Comparison of ENCODE assay signal across 9 cellular contexts in the genomic region with DNA sequence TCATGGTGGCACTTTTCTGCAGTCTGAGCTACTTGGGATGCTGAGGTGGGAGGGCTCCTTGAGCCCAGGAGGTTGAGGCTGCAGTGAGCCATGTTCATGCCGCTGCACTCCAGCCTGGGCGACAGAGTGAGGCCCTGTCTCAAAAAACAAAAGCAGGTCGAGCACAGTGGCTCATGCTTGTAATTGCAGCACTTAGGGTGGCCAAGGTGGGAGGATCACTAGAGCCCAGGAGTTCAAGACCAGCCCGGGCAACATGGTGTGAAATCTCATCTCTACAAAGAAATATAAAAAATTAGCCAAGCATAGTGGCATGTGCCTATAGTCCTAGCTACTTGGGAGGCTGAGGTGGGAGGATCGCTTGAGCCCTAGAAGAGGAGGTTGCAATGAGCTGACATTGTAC. TPM values are rescaled to one million over a fixed set of nuclear protein-coding genes. Genes with fewer than 3 reads are reported as not detected.
"Had no signal": no experiment of that assay in that cellular context is flagged by ENCODE, and none has a peak within 500 bp of the region (broad histone marks: within the 10 kb centered on the region; RNA-seq: fewer than 3 reads in every experiment).

No MANE protein-coding gene starts in this region.

- H3K9me3 Mint-ChIP-seq: GM23338, H9, IgD-negative memory B cell had no signal

- H3K27me3 Mint-ChIP-seq: IgD-negative memory B cell had no signal

- H3K27ac Mint-ChIP-seq: GM23338, IgD-negative memory B cell had no signal

- H3K27ac ChIP-seq: HL-60 had no signal

- H3K4me3 ChIP-seq: GM23338 had no signal

- H2AFZ ChIP-seq: GM23338 had no signal

- ATAC-seq: GM23338 had no signal

- H3K4me3 Mint-ChIP-seq: GM23338, H9, IgD-negative memory B cell had no signal

- FAIRE-seq: H1, H54 had no signal

- H3K4me2 ChIP-seq: GM23338 had no signal

- DNase-seq: H9, HCEC 1CT, KG1 had no signal

RNA-seq across cellular contexts. Expression of a gene that starts 28.5 kb away (rescaled TPM):
- total RNA-seq: GM23338, H1, H9, HT1080 had no signal
- polyA plus RNA-seq: GM23338, H1, IgD-negative memory B cell had no signal

RNA-seq across cellular contexts. Expression of a gene that starts 37.2 kb away (rescaled TPM):
- total RNA-seq: HT1080 had no signal
- polyA plus RNA-seq: IgD-negative memory B cell had no signal

RNA-seq across cellular contexts. Expression of a gene that starts 59.9 kb away (rescaled TPM):
- total RNA-seq: GM23338, H1, H9, HT1080 had no signal
- polyA plus RNA-seq: GM23338, H1, IgD-negative memory B cell had no signal
